8 cellular contexts compared by ENCODE assay signal in genomic region chr17:81097134-81097942, GRCh38.
A peak's percentile ranks its signal among the peaks of the same experiment; 100 is the strongest.
DNase-seq lines count a peak whose midpoint lies in the region; ATAC-seq and TF ChIP-seq lines count a peak whose summit lies in the region.

No MANE protein-coding gene starts in this region.

- H3K36me3 ChIP-seq in adrenal gland (replicated peaks in 1 of 2), result no peaks in the 10 kb centered on the region
- H3K36me3 ChIP-seq in prostate gland, result peaks cover 0 to 14% of the 10 kb centered on the region in 2 donors

- DNase-seq in RPMI7951 (ENCODE audit: low read depth), result peak; percentile 75
- DNase-seq in adrenal gland, result peak; percentile 66 to 90 (median 80)
- peak; percentile 82 for DNase-seq in cardiac septum (ENCODE audit: low spot score)
- peak; percentile 73 for DNase-seq in prostate gland (ENCODE audit: low spot score)
- peak; percentile 82 for DNase-seq in ureter (ENCODE audit: low spot score)
- no peak for DNase-seq in NCI-H1105 treated with DMSO at 0.1 percent for 48 hours (lab: John Stamatoyannopoulos, UW)

- H3K9me3 ChIP-seq in adrenal gland (replicated peaks in 1 of 3) (no peaks in the 10 kb centered on the region), prostate gland (no peaks in the 10 kb centered on the region)

- peaks cover 16 to 38% of the 10 kb centered on the region in 2 donors for H3K4me1 ChIP-seq in adrenal gland (replicated peaks in 1 of 2)
- H3K4me1 ChIP-seq in prostate gland (replicated peaks), result peaks cover 19% of the 10 kb centered on the region

- intact Hi-C loops in adrenal gland (cut with DNase I) (no loop called here), cardiac septum (cut with DNase I) (loop anchor here (1.0 kb wide), 1 partner anchor 74 kb away; no protein-coding TSS in a partner anchor), prostate gland (cut with DNase I) (loop anchor here (1.0 to 5.0 kb wide), 4 partner anchors 40 to 107 kb away; partner anchors contain the start of genes BAIAP2 and CHMP6)

- peak overlapping the region in 1 of 4 donors; percentile 27 for H3K4me3 ChIP-seq in adrenal gland
- H3K4me3 ChIP-seq in prostate gland, result no peak overlapping the region

- WGBS in adrenal gland, 4 donors, result 6 to 29% (median 13%) methylated on average over 6 to 31 of the region's 31 CpGs
- 13% methylated on average over 26 of the region's 31 CpGs for WGBS in prostate gland

- peak; percentile 25 for TF ChIP-seq CTCF in GM12873 (IDR thresholded peaks at IDR 0.05; ENCODE audit: insufficient read depth, low read depth, low read length, missing control alignments)
- TF ChIP-seq CTCF in adrenal gland (IDR thresholded peaks at IDR 0.05), result peak; percentile 53 to 72 (median 64)
- peak; percentile 68 to 87 (median 84) for TF ChIP-seq CTCF in prostate gland (IDR thresholded peaks at IDR 0.05)

- H3K27me3 ChIP-seq in adrenal gland (no peaks in the 10 kb centered on the region), prostate gland (replicated peaks; ENCODE audit: insufficient read depth) (no peaks in the 10 kb centered on the region)

- H3K27ac ChIP-seq in adrenal gland (peak overlapping the region in 4 of 5 donors; percentile 13 to 92 (median 45)), prostate gland (peak overlapping the region; percentile 73 to 76)

- TF ChIP-seq POLR2A in adrenal gland (IDR thresholded peaks at IDR 0.05), result no peak
- TF ChIP-seq POLR2A in prostate gland (IDR thresholded peaks at IDR 0.05), result peak; percentile 23

- no peak for ATAC-seq in GM21786 (IDR thresholded peaks at IDR 0.05; ENCODE audit: unreplicated experiment)

Comparison
In these comparisons a context has a peak if more than half of its experiments do, and no peak if none do; other contexts are left out.
1. CTCF ChIP-seq: peak in every context shown above with its lines; median percentile 84 in prostate gland; 64 in adrenal gland; 25 in GM12873.
2. intact Hi-C loops: an anchor here in cardiac septum (1.0 kb wide) and prostate gland (1.0 to 5.0 kb wide); none called in adrenal gland.